24 cellular contexts compared by ENCODE assay signal in the genomic region with DNA sequence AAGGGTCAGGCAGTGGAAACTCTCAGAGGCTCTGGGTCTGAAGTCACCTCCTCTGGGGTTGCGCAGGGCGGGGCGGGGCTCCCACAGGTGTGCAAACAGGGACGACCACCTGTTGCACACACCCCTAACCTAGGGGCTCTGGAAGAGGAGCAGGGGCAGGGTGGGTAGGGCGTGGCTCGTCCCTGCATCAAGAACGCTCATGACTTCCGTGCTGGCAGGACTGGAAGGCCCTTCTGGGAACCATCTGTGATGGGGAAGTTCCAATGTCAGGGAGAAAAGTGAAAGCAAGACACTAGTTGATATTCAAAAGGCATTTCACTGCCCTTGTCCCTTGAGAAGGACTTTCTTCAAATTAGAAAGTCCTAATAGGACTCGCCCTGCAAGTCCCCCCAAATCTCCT. TPM values are rescaled to one million over a fixed set of nuclear protein-coding genes. Genes with fewer than 3 reads are reported as not detected.
DNase-seq lines count a peak whose midpoint lies in the region; ATAC-seq and TF ChIP-seq lines count a peak whose summit lies in the region.
"Had no signal": no experiment of that assay in that cellular context is flagged by ENCODE, and none has a peak within 500 bp of the region (broad histone marks: within the 10 kb centered on the region; RNA-seq: fewer than 3 reads in every experiment).

No MANE protein-coding gene starts in this region.

- H3K36me3 ChIP-seq in OCI-LY1 (ENCODE audit: insufficient read depth, low read length) (no peaks in the 10 kb centered on the region; the same call in 1 of the 2 replicates), colonic mucosa (no peaks in the 10 kb centered on the region), osteoblast (ENCODE audit: insufficient read depth, low read length) (no peaks in the 10 kb centered on the region)
- H3K36me3 ChIP-seq: ascending aorta, MG63 had no signal

- H3F3A ChIP-seq in OCI-LY1 (ENCODE audit: insufficient read depth, low read length), result peaks cover 15% of the 10 kb centered on the region

- peaks cover under 1% of the 10 kb centered on the region; the same call in 1 of the 2 replicates for H3K79me2 ChIP-seq in OCI-LY1 (ENCODE audit: insufficient read depth, low read length)
- no peaks in the 10 kb centered on the region for H3K79me2 ChIP-seq in osteoblast (ENCODE audit: insufficient read depth, low read length)

- ATAC-seq in GM21367 (IDR thresholded peaks at IDR 0.05; ENCODE audit: unreplicated experiment), result no peak
- ATAC-seq in HG02852 (IDR thresholded peaks at IDR 0.05; ENCODE audit: unreplicated experiment), result no peak
- ATAC-seq: Right ventricle myocardium inferior had no signal

- no peaks in the 10 kb centered on the region for H3K9me2 ChIP-seq in OCI-LY1 (ENCODE audit: low read depth, low read length)

- H3K27ac ChIP-seq in OCI-LY1 (ENCODE audit: low read depth, low read length, poor library complexity, severe bottlenecking) (peak overlapping the region; percentile 100), colonic mucosa (no peak overlapping the region), osteoblast (ENCODE audit: low read depth, low read length) (no peak overlapping the region)
- H3K27ac ChIP-seq: ascending aorta, suprapubic skin had no signal

- in situ Hi-C loops in G401 (cut with HindIII; ENCODE audit: low sequenced_read_pairs), result no loop called here

- H3K9ac ChIP-seq in OCI-LY1 (ENCODE audit: low read length) (no peak overlapping the region), colonic mucosa (ENCODE audit: low read depth in 2 of 2, low read length in 2 of 2) (no peak overlapping the region)

- H4K20me1 ChIP-seq in OCI-LY1 (ENCODE audit: insufficient read depth, low read length) (no peaks in the 10 kb centered on the region), osteoblast (ENCODE audit: insufficient read depth, low read length) (no peaks in the 10 kb centered on the region)

- DNase-seq in G401 (ENCODE audit: low spot score) (peak; percentile 50), colonic mucosa (peak; percentile 52), osteoblast (ENCODE audit: insufficient read length, low spot score, missing footprints) (peak; percentile 47), NCI-H2171 treated with DMSO at 0.1 percent for 48 hours (lab: John Stamatoyannopoulos, UW) (no peak)
- DNase-seq in stimulated activated naive CD4-positive, alpha-beta T cell (lab: John Stamatoyannopoulos, UW), result no peak
- DNase-seq: activated CD4-positive, alpha-beta T cell treated with anti-CD3 and anti-CD28 coated beads, Interleukin-2, amount 50 U/mL, for 4 hours; activated CD4-positive, CD25-positive, alpha-beta regulatory T cell; activated CD8-positive, alpha-beta memory T cell treated with anti-CD3 and anti-CD28 coated beads, Interleukin-2, amount 50 U/mL, for 48 hours; Calu3; head of caudate nucleus; KBM-7; mesenchymal stem cell; MG63; NCI-H146; NCI-H524 treated with DMSO at 0.1 percent for 48 hours; occipital lobe; retina; T-helper 9 cell had no signal

- H3K27me3 ChIP-seq in OCI-LY1 (ENCODE audit: insufficient read depth, low read length), result no peaks in the 10 kb centered on the region
- no peaks in the 10 kb centered on the region for H3K27me3 ChIP-seq in colonic mucosa
- no peaks in the 10 kb centered on the region for H3K27me3 ChIP-seq in osteoblast (ENCODE audit: insufficient read depth, low read length)
- H3K27me3 ChIP-seq: ascending aorta, MG63, suprapubic skin had no signal

- H3K4me2 ChIP-seq in OCI-LY1 (ENCODE audit: low read length) (no peak overlapping the region), osteoblast (ENCODE audit: insufficient read depth, low read length) (no peak overlapping the region)

- H3K4me1 ChIP-seq in OCI-LY1 (ENCODE audit: insufficient read depth, low read length, severe bottlenecking) (peaks cover 76% of the 10 kb centered on the region), colonic mucosa (peaks cover 10% of the 10 kb centered on the region), osteoblast (ENCODE audit: insufficient read depth, low read length) (peaks cover 5% of the 10 kb centered on the region)

- H2AFZ ChIP-seq in OCI-LY1 (ENCODE audit: low read length), result no peak overlapping the region
- no peak overlapping the region for H2AFZ ChIP-seq in osteoblast (ENCODE audit: low read length)

- intact Hi-C loops in colonic mucosa (cut with DNase I), result no loop called here

- no peaks in the 10 kb centered on the region for H3K9me3 ChIP-seq in OCI-LY1 (ENCODE audit: low read length)
- H3K9me3 ChIP-seq in colonic mucosa, result no peaks in the 10 kb centered on the region
- no peaks in the 10 kb centered on the region for H3K9me3 ChIP-seq in osteoblast (ENCODE audit: low read depth, low read length)
- H3K9me3 ChIP-seq: ascending aorta, MG63, suprapubic skin had no signal

- H3K4me3 ChIP-seq in OCI-LY1 (ENCODE audit: low read depth, low read length, poor library complexity, severe bottlenecking) (no peak overlapping the region), colonic mucosa (no peak overlapping the region), osteoblast (ENCODE audit: insufficient read depth, low read length) (no peak overlapping the region)
- H3K4me3 ChIP-seq: ascending aorta, MG63, suprapubic skin had no signal

- TF ChIP-seq CTCF in OCI-LY1 (IDR thresholded peaks at IDR 0.05; ENCODE audit: low read length), result no peak
- TF ChIP-seq CTCF in colonic mucosa (IDR thresholded peaks at IDR 0.05), result no peak
- no peak for TF ChIP-seq CTCF in osteoblast (IDR thresholded peaks at IDR 0.05; ENCODE audit: extremely low read depth, low read depth, low read length)

RNA-seq across cellular contexts. Expression of a gene that starts 22.1 kb away (rescaled TPM):
- total RNA-seq in G401 (2014; rRNA removed; shearing (Covaris generic)), result 136 and 175 TPM in 2 replicates
- 100 to 1,000 TPM; 215 to 226 TPM for total RNA-seq in colonic mucosa
- total RNA-seq in osteoblast, result 110 and 140 TPM in 2 replicates

Comparison
In these comparisons a context has a peak if more than half of its experiments do, and no peak if none do; other contexts are left out.
1. DNase-seq: peak in G401 (single experiment), colonic mucosa (single experiment) and osteoblast (single experiment); none in NCI-H2171 treated with DMSO at 0.1 percent for 48 hours (single experiment) and stimulated activated naive CD4-positive, alpha-beta T cell (0 of 6).